In genomic region chr5:159972538-159973362, GRCh38 we compare ENCODE assay signal across 13 cellular contexts. TPM values are rescaled to one million over a fixed set of nuclear protein-coding genes. Genes with fewer than 3 reads are reported as not detected.
DNase-seq lines count a peak whose midpoint lies in the region; ATAC-seq and TF ChIP-seq lines count a peak whose summit lies in the region.
"Had no signal": no experiment of that assay in that cellular context is flagged by ENCODE, and none has a peak within 500 bp of the region (broad histone marks: within the 10 kb centered on the region; RNA-seq: fewer than 3 reads in every experiment).

No MANE protein-coding gene starts in this region.

- H3K14ac ChIP-seq in H9 (ENCODE audit: insufficient read depth, low read length), result no peak overlapping the region

- DNase-seq in CD1c-positive myeloid dendritic cell (ENCODE audit: extremely low spot score) (peak; percentile 28), H9 (peak; percentile 50), HCEC 1CT (no peak), NCI-H2029 (lab: John Stamatoyannopoulos, UW) (no peak), OCI-M1 (lab: John Stamatoyannopoulos, UW) (no peak), NAMALWA (ENCODE audit: low spot score) (no peak)
- no peak for DNase-seq in effector memory CD8-positive, alpha-beta T cell
- DNase-seq in naive thymus-derived CD4-positive, alpha-beta T cell, result no peak
- DNase-seq: Karpas-422; NCI-H345; stimulated activated CD4-positive, alpha-beta T cell treated with anti-CD3 and anti-CD28 coated beads, Interleukin-1b, Interleukin-23, amount 100 ng/mL, for 48 hours had no signal

- no peak overlapping the region for H3K27ac ChIP-seq in H9 (ENCODE audit: insufficient read length, low read depth, low read length)
- no peak overlapping the region for H3K27ac ChIP-seq in naive thymus-derived CD4-positive, alpha-beta T cell (ENCODE audit: low read depth, low read length)
- H3K27ac ChIP-seq: tibial nerve had no signal

- peak overlapping the region; percentile 22 for H3K4me2 ChIP-seq in H9 (ENCODE audit: insufficient read depth, insufficient read length, low read length)

- POLR2A ChIA-PET in naive thymus-derived CD4-positive, alpha-beta T cell (lab: Charles Lee), result no interaction called here

- intact Hi-C loops in naive thymus-derived CD4-positive, alpha-beta T cell (cut with micrococcal nuclease), result no loop called here

- H2AFZ ChIP-seq in H9 (ENCODE audit: low read length), result no peak overlapping the region

- no peak overlapping the region for H3K27ac Mint-ChIP-seq in H9
- H3K27ac Mint-ChIP-seq in effector memory CD8-positive, alpha-beta T cell, result peak overlapping the region in 1 of 2 donors; percentile 65
- peak overlapping the region in 1 of 9 donors; percentile 61 for H3K27ac Mint-ChIP-seq in naive thymus-derived CD4-positive, alpha-beta T cell

- no peak overlapping the region for H3K4ac ChIP-seq in H9 (ENCODE audit: low read depth, low read length)

- no peaks in the 10 kb centered on the region for H3K79me2 ChIP-seq in H9 (ENCODE audit: insufficient read depth, low read length)

- no peaks in the 10 kb centered on the region for H4K20me1 ChIP-seq in H9 (ENCODE audit: control insufficient read depth, insufficient read depth, insufficient read length)

- peaks cover 0 to 2% (median 0%) of the 10 kb centered on the region in 3 experiments; a peak in 1 of 7 replicates for H3K36me3 Mint-ChIP-seq in H9 (ENCODE audit: insufficient read depth in 1 of 3, low read depth in 3 of 3)
- peaks cover 2% of the 10 kb centered on the region for H3K36me3 Mint-ChIP-seq in effector memory CD8-positive, alpha-beta T cell (ENCODE audit: insufficient read depth)
- H3K36me3 Mint-ChIP-seq in naive thymus-derived CD4-positive, alpha-beta T cell, result peaks cover 0 to 6% (median 0%) of the 10 kb centered on the region in 5 donors

- H2BK5ac ChIP-seq in H9 (ENCODE audit: insufficient read length, low read length), result no peak overlapping the region

- no peak overlapping the region for H3K9ac ChIP-seq in H9 (ENCODE audit: extremely low read depth, insufficient read length, low read length)

- peaks cover 73% of the 10 kb centered on the region for H3K27me3 Mint-ChIP-seq in H9 (ENCODE audit: low read depth)
- peaks cover 57 to 94% of the 10 kb centered on the region in 2 donors for H3K27me3 Mint-ChIP-seq in effector memory CD8-positive, alpha-beta T cell
- peaks cover 55 to 69% (median 57%) of the 10 kb centered on the region in 5 donors for H3K27me3 Mint-ChIP-seq in naive thymus-derived CD4-positive, alpha-beta T cell

- H3K23me2 ChIP-seq in H9 (ENCODE audit: insufficient read length, low read depth, low read length, poor library complexity, severe bottlenecking), result peaks cover 9% of the 10 kb centered on the region

- CTCF ChIA-PET in naive thymus-derived CD4-positive, alpha-beta T cell (lab: Charles Lee), result no interaction called here

- H3K56ac ChIP-seq in H9 (ENCODE audit: insufficient read length, low read depth, low read length), result no peak overlapping the region

- no peaks in the 10 kb centered on the region; a peak in 2 of 5 replicates for H3K9me3 Mint-ChIP-seq in H9
- no peaks in the 10 kb centered on the region for H3K9me3 Mint-ChIP-seq in effector memory CD8-positive, alpha-beta T cell
- peaks cover 0 to 5% (median 0%) of the 10 kb centered on the region in 11 donors for H3K9me3 Mint-ChIP-seq in naive thymus-derived CD4-positive, alpha-beta T cell

- no peak for ATAC-seq in effector memory CD8-positive, alpha-beta T cell (replicated peaks)
- ATAC-seq in naive thymus-derived CD4-positive, alpha-beta T cell, result peak; percentile 20

- peaks cover 7 to 10% of the 10 kb centered on the region in 2 experiments for H3K4me1 Mint-ChIP-seq in H9
- H3K4me1 Mint-ChIP-seq in effector memory CD8-positive, alpha-beta T cell (ENCODE audit: low read depth in 2 of 2), result peaks cover 7 to 8% of the 10 kb centered on the region in 2 donors
- peaks cover 6 to 22% (median 13%) of the 10 kb centered on the region in 7 donors for H3K4me1 Mint-ChIP-seq in naive thymus-derived CD4-positive, alpha-beta T cell

- H2AK5ac ChIP-seq in H9 (ENCODE audit: insufficient read length, low read length), result no peak overlapping the region

- no peaks in the 10 kb centered on the region for H3K36me3 ChIP-seq in naive thymus-derived CD4-positive, alpha-beta T cell (ENCODE audit: control insufficient read depth in 2 of 3, insufficient read depth in 3 of 3, low read length in 3 of 3)
- H3K36me3 ChIP-seq: tibial nerve had no signal

- no peak overlapping the region for H3K18ac ChIP-seq in H9 (ENCODE audit: insufficient read length, low read depth, low read length)

- H3K9me3 ChIP-seq in H9 (ENCODE audit: control insufficient read depth, low read depth, low read length), result no peaks in the 10 kb centered on the region
- H3K9me3 ChIP-seq in naive thymus-derived CD4-positive, alpha-beta T cell (ENCODE audit: control insufficient read depth in 2 of 3, low read length in 3 of 3), result no peaks in the 10 kb centered on the region
- H3K9me3 ChIP-seq: tibial nerve had no signal

- no peak overlapping the region for H4K8ac ChIP-seq in H9 (replicated peaks; ENCODE audit: insufficient read length, low read depth, low read length)

- no peak overlapping the region for H3K4me3 ChIP-seq in naive thymus-derived CD4-positive, alpha-beta T cell (ENCODE audit: low read length)

- no peak overlapping the region for H2BK12ac ChIP-seq in H9 (ENCODE audit: insufficient read length, low read depth, low read length)

- no CpG with 5 or more reads among the region's 50 CpGs for WGBS in H9 (ENCODE audit: extremely low coverage, insufficient read length, low lambda C conversion rate)

- no peaks in the 10 kb centered on the region for H3K79me1 ChIP-seq in H9 (ENCODE audit: insufficient read depth, low read depth, low read length, poor library complexity, severe bottlenecking)

- H4K5ac ChIP-seq in H9 (ENCODE audit: insufficient read length, low read depth, low read length), result no peak overlapping the region

- no peak overlapping the region for H4K91ac ChIP-seq in H9 (ENCODE audit: insufficient read length, low read depth, low read length)

- H3K23ac ChIP-seq in H9 (ENCODE audit: insufficient read length, low read depth, low read length), result no peak overlapping the region

- no peak for TF ChIP-seq CTCF in H9 (conservative IDR thresholded peaks at IDR 0.05)

- no peaks in the 10 kb centered on the region for H3K4me1 ChIP-seq in H9 (ENCODE audit: insufficient read depth, low read length)
- no peaks in the 10 kb centered on the region for H3K4me1 ChIP-seq in naive thymus-derived CD4-positive, alpha-beta T cell (ENCODE audit: control insufficient read depth in 2 of 2, insufficient read depth in 2 of 2, low read length in 2 of 2)

- H2BK15ac ChIP-seq in H9 (ENCODE audit: low read depth, low read length), result no peak overlapping the region

- H2BK120ac ChIP-seq in H9 (ENCODE audit: low read depth, low read length, poor library complexity, severe bottlenecking), result no peak overlapping the region

- no peak overlapping the region for H2BK20ac ChIP-seq in H9 (ENCODE audit: low read depth, low read length, poor library complexity, severe bottlenecking)

- H3K27me3 ChIP-seq in H9 (ENCODE audit: insufficient read depth, low read length), result peaks cover 18% of the 10 kb centered on the region; the same call in 1 of the 2 replicates
- peaks cover 3 to 5% of the 10 kb centered on the region in 2 donors for H3K27me3 ChIP-seq in naive thymus-derived CD4-positive, alpha-beta T cell (ENCODE audit: control insufficient read depth in 2 of 2, insufficient read depth in 2 of 2, low read length in 2 of 2)

- peak overlapping the region; percentile 64 to 85 for H3K4me3 Mint-ChIP-seq in H9
- H3K4me3 Mint-ChIP-seq in effector memory CD8-positive, alpha-beta T cell, result peak overlapping the region; percentile 56 to 73
- peak overlapping the region in 9 of 10 donors; percentile 26 to 78 (median 67) for H3K4me3 Mint-ChIP-seq in naive thymus-derived CD4-positive, alpha-beta T cell

- no peak overlapping the region for H3T11ph ChIP-seq in H9 (ENCODE audit: low read length)

RNA-seq across cellular contexts. Expression of gene TTC1, which starts 36.2 kb away (rescaled TPM):
- 62.6 and 63.3 TPM in 2 replicates for total RNA-seq in H9 (2021)
- total RNA-seq in naive thymus-derived CD4-positive, alpha-beta T cell, result 10 to 100 TPM; 24.3 to 56.5 (median 41.7) TPM
- 10 to 100 TPM; 78.2 to 86.4 TPM for polyA plus RNA-seq in naive thymus-derived CD4-positive, alpha-beta T cell

RNA-seq across cellular contexts. Expression of gene ADRA1B, which starts 56.5 kb away (rescaled TPM):
- total RNA-seq in H9 (2021), result not detected in 2 replicates
- under 1 TPM in 1 of 5 experiments, not detected in 4; 0.10 TPM for total RNA-seq in naive thymus-derived CD4-positive, alpha-beta T cell
- polyA plus RNA-seq in naive thymus-derived CD4-positive, alpha-beta T cell, result not detected
- total RNA-seq: SK-MEL-5 had no signal

Comparison
In these comparisons a context has a peak if more than half of its experiments do, and no peak if none do; other contexts are left out.
1. DNase-seq: peak in CD1c-positive myeloid dendritic cell (single experiment) and H9 (single experiment); none in effector memory CD8-positive, alpha-beta T cell (0 of 3), naive thymus-derived CD4-positive, alpha-beta T cell (0 of 9), HCEC 1CT (single experiment), NCI-H2029 (single experiment), OCI-M1 (single experiment) and NAMALWA (single experiment).
2. Peak in every context shown above with its lines, with median percentiles within 50 percentile points of each other: H3K4me3 Mint-ChIP-seq.